9 cellular contexts compared by ENCODE assay signal in the genomic region with DNA sequence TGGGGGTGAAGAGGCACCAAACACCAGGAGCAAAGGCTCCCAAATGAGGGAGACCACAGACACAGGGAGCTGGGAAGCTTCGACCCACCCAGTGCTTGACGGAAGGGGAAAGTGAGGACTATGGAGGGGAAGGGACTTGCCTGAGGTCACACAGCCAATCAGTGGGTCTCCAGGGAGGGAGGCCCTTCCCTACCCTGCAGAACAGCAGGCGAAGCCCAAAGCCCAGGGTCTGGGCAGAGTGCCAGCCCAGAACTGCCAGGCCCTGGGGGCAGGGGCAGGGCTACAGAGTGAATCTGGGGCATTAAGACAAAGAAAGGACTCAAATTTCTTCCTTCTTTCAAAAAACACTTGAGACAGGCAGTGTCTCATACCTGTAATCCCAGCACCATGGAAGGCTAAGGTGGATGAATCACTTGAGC. TPM values are rescaled to one million over a fixed set of nuclear protein-coding genes. Genes with fewer than 3 reads are reported as not detected.
DNase-seq lines count a peak whose midpoint lies in the region; ATAC-seq and TF ChIP-seq lines count a peak whose summit lies in the region.
"Had no signal": no experiment of that assay in that cellular context is flagged by ENCODE, and none has a peak within 500 bp of the region (broad histone marks: within the 10 kb centered on the region; RNA-seq: fewer than 3 reads in every experiment).

No MANE protein-coding gene starts in this region.

- H3K4me1 ChIP-seq in neutrophil (ENCODE audit: control insufficient read depth in 1 of 2, insufficient read depth in 1 of 2, low read depth in 1 of 2, low read length in 1 of 2): peaks cover 98% of the 10 kb centered on the region in 2 experiments

- no peaks in the 10 kb centered on the region for H3K27me3 Mint-ChIP-seq in progenitor cell of endocrine pancreas

- no peaks in the 10 kb centered on the region for H3K9me3 ChIP-seq in neutrophil

- peak overlapping the region; percentile 55 to 68 for H3K4me3 ChIP-seq in neutrophil (ENCODE audit: low read depth in 1 of 2, low read length in 1 of 2)

- no peak overlapping the region for H3K27ac Mint-ChIP-seq in progenitor cell of endocrine pancreas

- no peaks in the 10 kb centered on the region for H3K9me3 Mint-ChIP-seq in progenitor cell of endocrine pancreas (ENCODE audit: low read depth)

- no peaks in the 10 kb centered on the region for H3K36me3 Mint-ChIP-seq in progenitor cell of endocrine pancreas (ENCODE audit: insufficient read depth)

- TF ChIP-seq CTCF in neutrophil (IDR thresholded peaks at IDR 0.05) (no peak), progenitor cell of endocrine pancreas (IDR thresholded peaks at IDR 0.05; ENCODE audit: unreplicated experiment) (no peak)

- ATAC-seq in GM21825 (IDR thresholded peaks at IDR 0.05; ENCODE audit: unreplicated experiment): no peak
- ATAC-seq: left colon had no signal

- no peaks in the 10 kb centered on the region for H3K27me3 ChIP-seq in neutrophil

- peak overlapping the region; percentile 97 for H3K27ac ChIP-seq in neutrophil

- H3K4me1 Mint-ChIP-seq in progenitor cell of endocrine pancreas (ENCODE audit: low read depth): peaks cover 61% of the 10 kb centered on the region

- H3K36me3 ChIP-seq in neutrophil: peaks cover 11% of the 10 kb centered on the region

- H3K4me3 Mint-ChIP-seq in progenitor cell of endocrine pancreas (ENCODE audit: low read depth): no peak overlapping the region

- DNase-seq in DMS 273 treated with DMSO at 0.1 percent for 48 hours (lab: John Stamatoyannopoulos, UW): peak; percentile 61
- DNase-seq in NCI-H2107 (lab: John Stamatoyannopoulos, UW): peak; percentile 69
- DNase-seq in astrocyte of the hippocampus (ENCODE audit: low read depth, low spot score): peak; percentile 51
- no peak for DNase-seq in A172 (ENCODE audit: low spot score)
- no peak for DNase-seq in progenitor cell of endocrine pancreas (ENCODE audit: low spot score, unreplicated experiment)
- DNase-seq in SIG-M5 (lab: John Stamatoyannopoulos, UW): no peak

RNA-seq across cellular contexts. Expression of a gene that starts 45.5 kb away (rescaled TPM):
- total RNA-seq in A172 (2014; rRNA removed; shearing (Covaris generic)): 65.8 and 66.3 TPM in 2 replicates
- 200 and 217 TPM in 2 replicates for total RNA-seq in progenitor cell of endocrine pancreas

Comparison
In these comparisons a context has a peak if more than half of its experiments do, and no peak if none do; other contexts are left out.
1. DNase-seq: peak in DMS 273 treated with DMSO at 0.1 percent for 48 hours (single experiment), NCI-H2107 (single experiment) and astrocyte of the hippocampus (single experiment); none in A172 (single experiment), progenitor cell of endocrine pancreas (single experiment) and SIG-M5 (single experiment).